In genomic region chr6:127793396-127793795, GRCh38 we compare ENCODE assay signal across 12 cellular contexts.
"Had no signal": no experiment of that assay in that cellular context is flagged by ENCODE, and none has a peak within 500 bp of the region (broad histone marks: within the 10 kb centered on the region; RNA-seq: fewer than 3 reads in every experiment).

No MANE protein-coding gene starts in this region.

- H3K36me3 Mint-ChIP-seq: immature natural killer cell had no signal

- H3K27ac Mint-ChIP-seq: immature natural killer cell; T-helper 2 cell treated with Interferon-gamma antibody and Interleukin-4, amounts not matched to agents 5 μg/mL and 100 μg/mL, for 36 hours had no signal

- H3K27me3 ChIP-seq: esophagus squamous epithelium, suprapubic skin, upper lobe of left lung had no signal

- H3K36me3 ChIP-seq: esophagus squamous epithelium, lower lobe of right lung, suprapubic skin, upper lobe of left lung had no signal

- H3K9me3 Mint-ChIP-seq: T-helper 2 cell treated with Interferon-gamma antibody and Interleukin-4, amounts not matched to agents 5 μg/mL and 100 μg/mL, for 36 hours had no signal

- H3K27ac ChIP-seq: esophagus squamous epithelium, foreskin keratinocyte, lower lobe of right lung, suprapubic skin, upper lobe of left lung had no signal

- DNase-seq: activated CD4-positive, alpha-beta T cell treated with anti-CD3 and anti-CD28 coated beads for 1 hour; esophagus squamous epithelium; foreskin keratinocyte; immature natural killer cell; lower lobe of right lung; midbrain; right cardiac atrium; SHP77 treated with DMSO at 0.1 percent for 48 hours; small intestine; upper lobe of left lung had no signal

- H3K9me3 ChIP-seq: esophagus squamous epithelium, lower lobe of right lung, suprapubic skin, upper lobe of left lung had no signal

- ATAC-seq: foreskin keratinocyte, lower lobe of right lung, right cardiac atrium had no signal

- H3K4me1 ChIP-seq: esophagus squamous epithelium, foreskin keratinocyte, lower lobe of right lung, suprapubic skin, upper lobe of left lung had no signal

- H3K4me3 Mint-ChIP-seq: immature natural killer cell; T-helper 2 cell treated with Interferon-gamma antibody and Interleukin-4, amounts not matched to agents 5 μg/mL and 100 μg/mL, for 36 hours had no signal

- H3K4me3 ChIP-seq: esophagus squamous epithelium, lower lobe of right lung, suprapubic skin, upper lobe of left lung had no signal
